Comparison of ENCODE assay signal across 19 cellular contexts in the genomic region with DNA sequence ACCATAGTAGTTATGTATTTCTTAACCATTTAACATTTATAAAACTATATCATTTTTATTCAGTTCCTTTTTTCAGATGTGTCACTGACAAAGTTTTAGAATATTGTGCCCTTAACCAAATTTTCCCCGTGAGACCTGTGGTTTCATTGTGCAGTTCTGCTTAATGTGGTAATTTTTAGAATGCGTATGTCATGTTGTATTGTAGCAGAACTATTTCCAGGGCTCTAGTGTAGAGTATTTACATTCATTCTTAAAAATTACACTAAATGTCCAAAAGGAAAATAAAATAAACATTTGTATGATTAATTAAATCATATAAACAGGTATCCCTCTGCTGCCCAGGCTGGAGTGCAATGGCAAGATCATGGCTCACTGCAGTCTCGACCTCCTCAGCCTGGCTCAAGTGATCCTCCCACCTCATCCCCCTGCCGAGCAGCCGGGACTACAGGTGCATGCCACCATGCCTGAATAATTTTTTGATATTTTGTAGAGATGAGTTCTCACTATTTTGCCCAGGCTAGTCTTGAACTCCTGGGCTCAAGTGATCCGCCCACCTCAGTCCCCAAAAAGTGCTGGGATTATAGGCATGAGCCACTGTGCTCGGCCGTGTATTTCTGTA. TPM values are rescaled to one million over a fixed set of nuclear protein-coding genes. Genes with fewer than 3 reads are reported as not detected.
DNase-seq lines count a peak whose midpoint lies in the region; ATAC-seq and TF ChIP-seq lines count a peak whose summit lies in the region.
"Had no signal": no experiment of that assay in that cellular context is flagged by ENCODE, and none has a peak within 500 bp of the region (broad histone marks: within the 10 kb centered on the region; RNA-seq: fewer than 3 reads in every experiment).

No MANE protein-coding gene starts in this region.

- no peak for TF ChIP-seq CTCF in heart right ventricle (IDR thresholded peaks at IDR 0.05)
- TF ChIP-seq CTCF in OCI-LY7 (conservative IDR thresholded peaks at IDR 0.05; ENCODE audit: low read length), result no peak
- TF ChIP-seq CTCF in chondrocyte (IDR thresholded peaks at IDR 0.05), result no peak
- TF ChIP-seq CTCF in ovary (IDR thresholded peaks at IDR 0.05), result no peak

- POLR2A ChIA-PET in OCI-LY7 (lab: Charles Lee), result interaction anchor here (1.0 to 4.5 kb wide), 5 partner anchors 10 to 47 kb away, joined by 4 to 34 read pairs (median 5); no protein-coding TSS in a partner anchor

- peaks cover 37% of the 10 kb centered on the region for H3K4me1 Mint-ChIP-seq in chondrocyte (ENCODE audit: low read depth)
- peaks cover 69% of the 10 kb centered on the region for H3K4me1 Mint-ChIP-seq in stimulated activated naive CD8-positive, alpha-beta T cell treated with anti-CD3 and anti-CD28 coated beads, Interleukin-15, Interleukin-2, amounts not matched to agents 100 ng/mL and 50 ng/mL, for 24 hours (ENCODE audit: low read depth)

- DNase-seq in heart right ventricle, result no peak
- no peak for DNase-seq in Right ventricle myocardium inferior (ENCODE audit: missing footprints)
- DNase-seq in OCI-LY7 (ENCODE audit: low spot score), result no peak
- DNase-seq in chondrocyte (ENCODE audit: low spot score), result no peak
- no peak for DNase-seq in GOT3 (lab: John Stamatoyannopoulos, UW)
- no peak for DNase-seq in ovary
- DNase-seq: AML-193; DMS 273 treated with DMSO at 0.1 percent for 48 hours; mucosa of descending colon; NCI-H2029 treated with DMSO at 0.1 percent for 48 hours; NCI-H526 treated with DMSO at 0.1 percent for 48 hours; stimulated activated CD4-positive, alpha-beta T cell treated with anti-CD3 and anti-CD28 coated beads, Interleukin-4, amount 100 ng/mL, for 4 hours; T-helper 2 cell; trophoblast cell had no signal

- peaks cover 6% of the 10 kb centered on the region for H3K36me3 Mint-ChIP-seq in chondrocyte (ENCODE audit: low read depth)
- H3K36me3 Mint-ChIP-seq in stimulated activated naive CD8-positive, alpha-beta T cell treated with anti-CD3 and anti-CD28 coated beads, Interleukin-15, Interleukin-2, amounts not matched to agents 100 ng/mL and 50 ng/mL, for 24 hours (ENCODE audit: low read depth), result peaks cover 30% of the 10 kb centered on the region

- ATAC-seq in heart right ventricle (no peak), Right ventricle myocardium inferior (no peak), GM18517 (IDR thresholded peaks at IDR 0.05; ENCODE audit: unreplicated experiment) (no peak)
- ATAC-seq: foreskin keratinocyte had no signal

- H3K4me2 ChIP-seq in OCI-LY7 (ENCODE audit: low read length), result peak overlapping the region; percentile 52

- H3K9me3 Mint-ChIP-seq in chondrocyte (ENCODE audit: low read depth), result peaks cover 8% of the 10 kb centered on the region
- peaks cover 10% of the 10 kb centered on the region for H3K9me3 Mint-ChIP-seq in stimulated activated naive CD8-positive, alpha-beta T cell treated with anti-CD3 and anti-CD28 coated beads, Interleukin-15, Interleukin-2, amounts not matched to agents 100 ng/mL and 50 ng/mL, for 24 hours

- no peak for TF ChIP-seq EP300 in ovary (IDR thresholded peaks at IDR 0.05)

- H2AFZ ChIP-seq in OCI-LY7 (ENCODE audit: low read length), result no peak overlapping the region

- no peak for TF ChIP-seq POLR2A in ovary (IDR thresholded peaks at IDR 0.05)

- CTCF ChIA-PET in OCI-LY7 (lab: Charles Lee; ENCODE audit: unreplicated experiment), result no interaction called here

- H3K4me3 ChIP-seq in heart right ventricle (no peak overlapping the region), OCI-LY7 (ENCODE audit: low read depth, low read length, poor library complexity, severe bottlenecking) (no peak overlapping the region), ovary (no peak overlapping the region)
- H3K4me3 ChIP-seq: HAP-1, MG63, mucosa of descending colon had no signal

- peaks cover 5 to 48% (median 38%) of the 10 kb centered on the region in 9 donors for H3K4me1 ChIP-seq in heart right ventricle
- peaks cover 40% of the 10 kb centered on the region for H3K4me1 ChIP-seq in OCI-LY7 (ENCODE audit: insufficient read depth, low read length, poor library complexity, severe bottlenecking)
- H3K4me1 ChIP-seq in ovary (ENCODE audit: insufficient read depth), result peaks cover 17% of the 10 kb centered on the region
- H3K4me1 ChIP-seq: foreskin keratinocyte had no signal

- peaks cover 95% of the 10 kb centered on the region for H3K79me2 ChIP-seq in OCI-LY7 (ENCODE audit: insufficient read depth, low read depth, low read length)

- H3K27ac ChIP-seq in heart right ventricle (peak overlapping the region in 7 of 10 donors; percentile 13 to 76 (median 47)), OCI-LY7 (ENCODE audit: low read depth, low read length, poor library complexity, severe bottlenecking) (peak overlapping the region; percentile 35), ovary (no peak overlapping the region)
- H3K27ac ChIP-seq: foreskin keratinocyte had no signal

- H4K20me1 ChIP-seq in OCI-LY7 (ENCODE audit: insufficient read depth, low read length), result no peaks in the 10 kb centered on the region

- intact Hi-C loops in heart right ventricle (cut with DNase I), result no loop called here
- intact Hi-C loops in Right ventricle myocardium inferior (cut with DNase I), result no loop called here
- intact Hi-C loops in OCI-LY7 (cut with micrococcal nuclease; ENCODE audit: unreplicated experiment), result no loop called here
- intact Hi-C loops in ovary (cut with DNase I), result no loop called here

- H3K27me3 Mint-ChIP-seq in chondrocyte (ENCODE audit: low read depth), result no peaks in the 10 kb centered on the region
- no peaks in the 10 kb centered on the region for H3K27me3 Mint-ChIP-seq in stimulated activated naive CD8-positive, alpha-beta T cell treated with anti-CD3 and anti-CD28 coated beads, Interleukin-15, Interleukin-2, amounts not matched to agents 100 ng/mL and 50 ng/mL, for 24 hours

- peaks cover 0 to 15% (median 0%) of the 10 kb centered on the region in 9 donors for H3K36me3 ChIP-seq in heart right ventricle
- peaks cover 84% of the 10 kb centered on the region for H3K36me3 ChIP-seq in OCI-LY7 (ENCODE audit: insufficient read depth, low read length)
- no peaks in the 10 kb centered on the region for H3K36me3 ChIP-seq in ovary
- H3K36me3 ChIP-seq: HAP-1 had no signal

- WGBS in heart right ventricle, 2 donors, result 88 to 92% methylated on average over 8 of the region's 8 CpGs
- WGBS in ovary, 3 donors, result 85 to 90% (median 89%) methylated on average over 8 of the region's 8 CpGs

- no peak overlapping the region for H3K4me3 Mint-ChIP-seq in chondrocyte (ENCODE audit: unreplicated experiment)
- H3K4me3 Mint-ChIP-seq in stimulated activated naive CD8-positive, alpha-beta T cell treated with anti-CD3 and anti-CD28 coated beads, Interleukin-15, Interleukin-2, amounts not matched to agents 100 ng/mL and 50 ng/mL, for 24 hours, result peak overlapping the region; percentile 32

- H3K9me3 ChIP-seq in heart right ventricle (peaks cover 0 to 23% (median 0%) of the 10 kb centered on the region in 11 donors), OCI-LY7 (ENCODE audit: low read length) (peaks cover 41% of the 10 kb centered on the region), ovary (no peaks in the 10 kb centered on the region)

- no TSS peak for BruUV-seq in OCI-LY7 (replicated peaks; lab: Mats Ljungman, UMichigan)

- no peaks in the 10 kb centered on the region for H3K27me3 ChIP-seq in heart right ventricle
- H3K27me3 ChIP-seq in ovary, result no peaks in the 10 kb centered on the region
- H3K27me3 ChIP-seq: foreskin keratinocyte, MG63 had no signal

- no peaks in the 10 kb centered on the region for H3K9me2 ChIP-seq in OCI-LY7 (ENCODE audit: insufficient read depth, low read length)

- H3K27ac Mint-ChIP-seq in chondrocyte (ENCODE audit: unreplicated experiment), result peak overlapping the region; percentile 76
- H3K27ac Mint-ChIP-seq in stimulated activated naive CD8-positive, alpha-beta T cell treated with anti-CD3 and anti-CD28 coated beads, Interleukin-15, Interleukin-2, amounts not matched to agents 100 ng/mL and 50 ng/mL, for 24 hours, result peak overlapping the region; percentile 88

RNA-seq across cellular contexts. Expression of a gene that starts 15.4 kb away (rescaled TPM):
- total RNA-seq in heart right ventricle (10 to 100 TPM; 13.2 to 21.9 (median 15.8) TPM), Right ventricle myocardium inferior (14.5 TPM), OCI-LY7 (2022) (87.9 and 92.1 TPM in 2 replicates), chondrocyte (39.3 to 41.5 TPM (median 39.9 TPM) in 3 replicates), ovary (10 to 100 TPM; 20.0 to 88.7 (median 49.7) TPM)
- polyA plus RNA-seq in heart right ventricle (1 to 10 TPM; 2.3 to 2.7 TPM), ovary (10 to 100 TPM; 12.7 to 19.1 TPM)
- total RNA-seq in OCI-LY7 (2014; rRNA removed; shearing (Covaris generic)), result 21.6 and 31.2 TPM in 2 replicates

Comparison
In these comparisons a context has a peak if more than half of its experiments do, and no peak if none do; other contexts are left out.
1. H3K27ac ChIP-seq: peak in heart right ventricle (7 of 10) and OCI-LY7 (single experiment); none in ovary (0 of 2).